1 cellular context compared by ENCODE assay signal in the genomic region with DNA sequence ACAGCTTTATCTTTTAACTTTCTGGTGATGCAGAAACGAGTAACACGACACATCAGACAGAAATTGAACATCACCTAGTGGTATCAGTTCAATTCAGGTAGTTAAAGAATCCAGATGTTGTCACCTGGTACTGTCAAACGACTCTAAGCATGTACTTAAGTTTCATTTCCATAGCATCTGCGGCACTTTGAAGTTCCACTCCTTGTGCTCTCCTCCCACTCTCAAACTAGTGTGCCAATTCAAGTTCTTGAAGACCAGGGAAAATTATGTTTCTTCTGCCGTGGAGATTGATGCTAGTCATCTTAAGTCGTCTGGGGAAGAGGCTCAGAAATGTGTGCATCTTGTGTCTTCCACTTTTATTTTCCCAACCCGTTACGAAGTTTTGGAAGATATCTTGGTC.
TF ChIP-seq lines count a peak whose summit lies in the region.

No MANE protein-coding gene starts in this region.

TF ChIP-seq in GM23338, 12 proteins besides CTCF, POLR2A, EP300 and RAD21 (continued from another document):
- no peak for TF ChIP-seq ZNF462 (CRISPR knock-in tag; IDR thresholded peaks at IDR 0.05)
- no peak for TF ChIP-seq JUNB (IDR thresholded peaks at IDR 0.05; ENCODE audit: unreplicated experiment)
- TF ChIP-seq, protein P1, sequence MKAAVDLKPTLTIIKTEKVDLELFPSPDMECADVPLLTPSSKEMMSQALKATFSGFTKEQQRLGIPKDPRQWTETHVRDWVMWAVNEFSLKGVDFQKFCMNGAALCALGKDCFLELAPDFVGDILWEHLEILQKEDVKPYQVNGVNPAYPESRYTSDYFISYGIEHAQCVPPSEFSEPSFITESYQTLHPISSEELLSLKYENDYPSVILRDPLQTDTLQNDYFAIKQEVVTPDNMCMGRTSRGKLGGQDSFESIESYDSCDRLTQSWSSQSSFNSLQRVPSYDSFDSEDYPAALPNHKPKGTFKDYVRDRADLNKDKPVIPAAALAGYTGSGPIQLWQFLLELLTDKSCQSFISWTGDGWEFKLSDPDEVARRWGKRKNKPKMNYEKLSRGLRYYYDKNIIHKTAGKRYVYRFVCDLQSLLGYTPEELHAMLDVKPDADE (IDR thresholded peaks at IDR 0.05): no peak
- no peak for TF ChIP-seq ZNF331 (CRISPR knock-in tag; IDR thresholded peaks at IDR 0.05; ENCODE audit: low read depth)
- TF ChIP-seq REST (IDR thresholded peaks at IDR 0.05; ENCODE audit: unreplicated experiment): no peak
- no peak for TF ChIP-seq NANOG (IDR thresholded peaks at IDR 0.05; ENCODE audit: borderline replicate concordance)
- no peak for TF ChIP-seq CREB1 (CRISPR knock-in tag; IDR thresholded peaks at IDR 0.05; ENCODE audit: low read depth)
- TF ChIP-seq POLR2AphosphoS5 (IDR thresholded peaks at IDR 0.05; ENCODE audit: low read depth): no peak
- TF ChIP-seq STAT1 (IDR thresholded peaks at IDR 0.05; ENCODE audit: unreplicated experiment): no peak
- TF ChIP-seq EZH2phosphoT487 (IDR thresholded peaks at IDR 0.05; ENCODE audit: unreplicated experiment): no peak
- TF ChIP-seq ZNF114 (CRISPR knock-in tag; IDR thresholded peaks at IDR 0.05): no peak
